ENCODE assay signal across 22 cellular contexts in the genomic region with DNA sequence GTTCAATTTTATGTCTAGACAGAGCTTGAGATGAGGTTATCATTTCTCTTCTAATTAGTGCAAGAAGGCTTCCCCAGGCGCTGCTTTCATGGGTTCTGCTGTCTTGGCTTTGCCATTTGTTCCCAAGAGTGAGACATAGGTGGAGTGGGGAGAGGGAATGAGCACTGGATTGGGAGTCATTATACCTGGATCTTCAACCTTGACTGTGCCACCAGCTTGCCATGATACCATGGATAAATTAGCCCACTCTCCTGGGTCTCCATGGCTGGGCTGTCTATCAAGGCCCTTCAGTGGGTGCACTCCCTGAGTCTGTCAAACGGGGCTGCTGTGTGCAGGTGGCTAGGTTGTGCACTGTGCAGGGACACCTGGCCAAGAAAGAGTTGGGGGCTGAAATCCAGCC. TPM values are rescaled to one million over a fixed set of nuclear protein-coding genes. Genes with fewer than 3 reads are reported as not detected.
DNase-seq lines count a peak whose midpoint lies in the region; ATAC-seq and TF ChIP-seq lines count a peak whose summit lies in the region.
"Had no signal": no experiment of that assay in that cellular context is flagged by ENCODE, and none has a peak within 500 bp of the region (broad histone marks: within the 10 kb centered on the region; RNA-seq: fewer than 3 reads in every experiment).

No MANE protein-coding gene starts in this region.

- H4K20me1 ChIP-seq in osteoblast (ENCODE audit: insufficient read depth, low read length), result no peaks in the 10 kb centered on the region

- no peaks in the 10 kb centered on the region for H3K9me3 Mint-ChIP-seq in activated naive CD4-positive, alpha-beta T cell treated with anti-CD3 and anti-CD28 coated beads, Interleukin-2, amount 50 U/mL, for 24 hours
- no peaks in the 10 kb centered on the region for H3K9me3 Mint-ChIP-seq in activated naive CD4-positive, alpha-beta T cell treated with anti-CD3 and anti-CD28 coated beads for 36 hours
- H3K9me3 Mint-ChIP-seq in osteocyte (ENCODE audit: unreplicated experiment), result no peaks in the 10 kb centered on the region
- H3K9me3 Mint-ChIP-seq in natural killer cell treated with Interleukin-12 subunit alpha and Interleukin-12 subunit beta and Interleukin-15 and Interleukin-18, amount 100 ng/mL, for 72 hours, result no peaks in the 10 kb centered on the region

- no peak for ATAC-seq in HG03520 (IDR thresholded peaks at IDR 0.05; ENCODE audit: unreplicated experiment)
- ATAC-seq in natural killer cell treated with Interleukin-12 subunit alpha and Interleukin-12 subunit beta and Interleukin-15 and Interleukin-18, amount 100 ng/mL, for 72 hours, result no peak
- ATAC-seq: A549 had no signal

- no peak for DNase-seq in activated naive CD4-positive, alpha-beta T cell treated with anti-CD3 and anti-CD28 coated beads for 36 hours
- DNase-seq in osteoblast (ENCODE audit: insufficient read length, low spot score, missing footprints) (peak; percentile 47), spleen (peak; percentile 16), osteocyte (ENCODE audit: extremely low spot score, unreplicated experiment) (no peak)
- DNase-seq in natural killer cell treated with Interleukin-12 subunit alpha and Interleukin-12 subunit beta and Interleukin-15 and Interleukin-18, amount 100 ng/mL, for 72 hours (ENCODE audit: low spot score), result no peak
- DNase-seq: 8988T; ACHN; AML-193; BE2C; Calu3; CD4-positive, alpha-beta memory T cell; COR-L47; DMS53; DMS79 treated with DMSO at 0.1 percent for 48 hours; GF-D8; GM23248; H7; HCEC 1CT had no signal

- H3K27me3 ChIP-seq in osteoblast (ENCODE audit: insufficient read depth, low read length) (peaks cover 44% of the 10 kb centered on the region), spleen (replicated peaks in 1 of 7) (peaks cover 0 to 74% (median 27%) of the 10 kb centered on the region in 7 donors)
- H3K27me3 ChIP-seq: BE2C had no signal

- H3K4me1 ChIP-seq in osteoblast (ENCODE audit: insufficient read depth, low read length), result no peaks in the 10 kb centered on the region
- peaks cover 0 to 22% (median 13%) of the 10 kb centered on the region in 6 donors for H3K4me1 ChIP-seq in spleen
- H3K4me1 ChIP-seq: A549 had no signal

- H3K4me2 ChIP-seq in osteoblast (ENCODE audit: insufficient read depth, low read length), result no peak overlapping the region
- H3K4me2 ChIP-seq: A549; BLaER1 treated with 17β-estradiol and CSF1 and Interleukin-3, amounts not matched to agents 10 nM and 100 nM had no signal

- H3K27ac ChIP-seq in osteoblast (ENCODE audit: low read depth, low read length) (no peak overlapping the region), spleen (no peak overlapping the region)
- H3K27ac ChIP-seq: A549; BLaER1 treated with 17β-estradiol and CSF1 and Interleukin-3, amounts not matched to agents 10 nM and 100 nM; GM23248 had no signal

- H3K27me3 Mint-ChIP-seq in activated naive CD4-positive, alpha-beta T cell treated with anti-CD3 and anti-CD28 coated beads, Interleukin-2, amount 50 U/mL, for 24 hours, result peaks cover 26% of the 10 kb centered on the region
- H3K27me3 Mint-ChIP-seq in activated naive CD4-positive, alpha-beta T cell treated with anti-CD3 and anti-CD28 coated beads for 36 hours (ENCODE audit: low read depth), result peaks cover 42% of the 10 kb centered on the region
- peaks cover 68% of the 10 kb centered on the region for H3K27me3 Mint-ChIP-seq in osteocyte (ENCODE audit: unreplicated experiment)
- H3K27me3 Mint-ChIP-seq in natural killer cell treated with Interleukin-12 subunit alpha and Interleukin-12 subunit beta and Interleukin-15 and Interleukin-18, amount 100 ng/mL, for 72 hours, result peaks cover 46 to 50% of the 10 kb centered on the region in 2 donors

- TF ChIP-seq CTCF in osteoblast (IDR thresholded peaks at IDR 0.05; ENCODE audit: extremely low read depth, low read depth, low read length) (no peak), spleen (IDR thresholded peaks at IDR 0.05 in 8 of 11, conservative IDR thresholded peaks at IDR 0.05 in 3 of 11) (no peak), osteocyte (IDR thresholded peaks at IDR 0.05) (no peak)

- 70 to 82% (median 77%) methylated on average over 2 of the region's 2 CpGs for WGBS in spleen, 5 donors

- H3K9me3 ChIP-seq in osteoblast (ENCODE audit: low read depth, low read length), result no peaks in the 10 kb centered on the region
- H3K9me3 ChIP-seq in spleen, result no peaks in the 10 kb centered on the region
- H3K9me3 ChIP-seq: A549; BE2C; BLaER1 treated with 17β-estradiol and CSF1 and Interleukin-3, amounts not matched to agents 10 nM and 100 nM had no signal

- H3K4me3 Mint-ChIP-seq in activated naive CD4-positive, alpha-beta T cell treated with anti-CD3 and anti-CD28 coated beads, Interleukin-2, amount 50 U/mL, for 24 hours, result no peak overlapping the region
- H3K4me3 Mint-ChIP-seq in activated naive CD4-positive, alpha-beta T cell treated with anti-CD3 and anti-CD28 coated beads for 36 hours, result no peak overlapping the region
- no peak overlapping the region for H3K4me3 Mint-ChIP-seq in osteocyte (ENCODE audit: unreplicated experiment)
- H3K4me3 Mint-ChIP-seq in natural killer cell treated with Interleukin-12 subunit alpha and Interleukin-12 subunit beta and Interleukin-15 and Interleukin-18, amount 100 ng/mL, for 72 hours, result no peak overlapping the region
- H3K4me3 Mint-ChIP-seq: CD4-positive, alpha-beta memory T cell had no signal

- CTCF ChIA-PET in activated naive CD4-positive, alpha-beta T cell treated with anti-CD3 and anti-CD28 coated beads for 36 hours (lab: Charles Lee), result interaction anchor here (0.8 kb wide), 1 partner anchor 74 kb away, joined by 3 read pairs; no protein-coding TSS in a partner anchor

- no peaks in the 10 kb centered on the region for H3K36me3 Mint-ChIP-seq in activated naive CD4-positive, alpha-beta T cell treated with anti-CD3 and anti-CD28 coated beads, Interleukin-2, amount 50 U/mL, for 24 hours
- no peaks in the 10 kb centered on the region for H3K36me3 Mint-ChIP-seq in activated naive CD4-positive, alpha-beta T cell treated with anti-CD3 and anti-CD28 coated beads for 36 hours (ENCODE audit: low read depth)
- no peaks in the 10 kb centered on the region for H3K36me3 Mint-ChIP-seq in osteocyte (ENCODE audit: unreplicated experiment)
- H3K36me3 Mint-ChIP-seq in natural killer cell treated with Interleukin-12 subunit alpha and Interleukin-12 subunit beta and Interleukin-15 and Interleukin-18, amount 100 ng/mL, for 72 hours, result no peaks in the 10 kb centered on the region
- H3K36me3 Mint-ChIP-seq: CD4-positive, alpha-beta memory T cell had no signal

- TF ChIP-seq POLR2A in spleen (IDR thresholded peaks at IDR 0.05), result no peak

- no peaks in the 10 kb centered on the region for H3K36me3 ChIP-seq in osteoblast (ENCODE audit: insufficient read depth, low read length)
- H3K36me3 ChIP-seq in spleen, result no peaks in the 10 kb centered on the region
- H3K36me3 ChIP-seq: BE2C; BLaER1 treated with 17β-estradiol and CSF1 and Interleukin-3, amounts not matched to agents 10 nM and 100 nM had no signal

- intact Hi-C loops in activated naive CD4-positive, alpha-beta T cell treated with anti-CD3 and anti-CD28 coated beads for 36 hours (cut with micrococcal nuclease), result loop anchor here (5.0 kb wide), 1 partner anchor 262 kb away; no protein-coding TSS in a partner anchor
- intact Hi-C loops in spleen (cut with DNase I; ENCODE audit: low total_unique reads), result no loop called here

- H3K79me2 ChIP-seq in osteoblast (ENCODE audit: insufficient read depth, low read length), result no peaks in the 10 kb centered on the region

- H2AFZ ChIP-seq in osteoblast (ENCODE audit: low read length), result no peak overlapping the region
- H2AFZ ChIP-seq: GM23248 had no signal

- H3K4me3 ChIP-seq in osteoblast (ENCODE audit: insufficient read depth, low read length) (no peak overlapping the region), spleen (no peak overlapping the region)
- H3K4me3 ChIP-seq: A549; BLaER1 treated with 17β-estradiol and CSF1 and Interleukin-3, amounts not matched to agents 10 nM and 100 nM; GM23248 had no signal

- H3K4me1 Mint-ChIP-seq in activated naive CD4-positive, alpha-beta T cell treated with anti-CD3 and anti-CD28 coated beads, Interleukin-2, amount 50 U/mL, for 24 hours, result peaks cover 9% of the 10 kb centered on the region
- peaks cover 11% of the 10 kb centered on the region for H3K4me1 Mint-ChIP-seq in activated naive CD4-positive, alpha-beta T cell treated with anti-CD3 and anti-CD28 coated beads for 36 hours (ENCODE audit: low read depth)
- H3K4me1 Mint-ChIP-seq in osteocyte (ENCODE audit: unreplicated experiment), result peaks cover 6% of the 10 kb centered on the region
- peaks cover 6 to 8% of the 10 kb centered on the region in 2 donors for H3K4me1 Mint-ChIP-seq in natural killer cell treated with Interleukin-12 subunit alpha and Interleukin-12 subunit beta and Interleukin-15 and Interleukin-18, amount 100 ng/mL, for 72 hours (ENCODE audit: low read depth in 2 of 2)

- peak overlapping the region; percentile 19 for H3K27ac Mint-ChIP-seq in activated naive CD4-positive, alpha-beta T cell treated with anti-CD3 and anti-CD28 coated beads, Interleukin-2, amount 50 U/mL, for 24 hours
- H3K27ac Mint-ChIP-seq in activated naive CD4-positive, alpha-beta T cell treated with anti-CD3 and anti-CD28 coated beads for 36 hours, result no peak overlapping the region
- H3K27ac Mint-ChIP-seq in osteocyte (ENCODE audit: unreplicated experiment), result no peak overlapping the region
- H3K27ac Mint-ChIP-seq in natural killer cell treated with Interleukin-12 subunit alpha and Interleukin-12 subunit beta and Interleukin-15 and Interleukin-18, amount 100 ng/mL, for 72 hours, result no peak overlapping the region
- H3K27ac Mint-ChIP-seq: CD4-positive, alpha-beta memory T cell had no signal

RNA-seq across cellular contexts. Expression of gene NECTIN1, which starts 15.6 kb away (rescaled TPM):
- 1 to 10 TPM; 2.0 to 2.5 TPM for total RNA-seq in activated naive CD4-positive, alpha-beta T cell treated with anti-CD3 and anti-CD28 coated beads for 36 hours
- total RNA-seq in osteoblast, result 4.1 and 5.8 TPM in 2 replicates
- total RNA-seq in spleen, result 10 to 100 TPM in 1 of 7 donors, 1 to 10 TPM in 6; 4.6 to 16.2 (median 7.7) TPM
- 1 to 10 TPM in 2 of 3 donors, under 1 TPM in 1; 0.67 to 2.3 (median 1.1) TPM for polyA plus RNA-seq in spleen
- total RNA-seq in osteocyte, result 7.2 and 9.5 TPM in 2 replicates
- total RNA-seq in natural killer cell treated with Interleukin-12 subunit alpha and Interleukin-12 subunit beta and Interleukin-15 and Interleukin-18, amount 100 ng/mL, for 72 hours, result 1 to 10 TPM; 2.3 to 2.6 TPM

Comparison
In these comparisons a context has a peak if more than half of its experiments do, and no peak if none do; other contexts are left out.
1. DNase-seq: peak in osteoblast (single experiment) and spleen (single experiment); none in activated naive CD4-positive, alpha-beta T cell treated with anti-CD3 and anti-CD28 coated beads for 36 hours (single experiment), osteocyte (single experiment) and natural killer cell treated with Interleukin-12 subunit alpha and Interleukin-12 subunit beta and Interleukin-15 and Interleukin-18, amount 100 ng/mL, for 72 hours (single experiment).